26 cellular contexts compared by ENCODE assay signal in the genomic region with DNA sequence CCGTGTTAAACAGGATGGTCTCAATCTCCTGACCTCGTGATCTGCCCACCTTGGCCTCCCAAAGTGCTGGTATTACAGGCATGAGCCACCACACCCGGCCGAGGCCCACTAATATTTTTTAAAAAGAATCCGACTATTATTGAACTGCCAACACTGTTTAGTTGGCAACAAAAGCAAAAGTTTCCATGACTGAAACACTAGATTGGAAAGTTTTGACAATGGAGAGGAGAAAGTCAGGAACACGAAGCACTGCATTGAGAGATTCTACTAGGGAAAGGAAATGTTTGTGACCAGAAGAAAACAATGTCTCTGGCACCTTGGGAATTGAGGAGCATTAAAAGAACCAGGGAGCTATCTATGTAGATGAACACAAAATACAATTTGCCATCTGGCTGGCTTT. TPM values are rescaled to one million over a fixed set of nuclear protein-coding genes. Genes with fewer than 3 reads are reported as not detected.
"Had no signal": no experiment of that assay in that cellular context is flagged by ENCODE, and none has a peak within 500 bp of the region (broad histone marks: within the 10 kb centered on the region; RNA-seq: fewer than 3 reads in every experiment).

No MANE protein-coding gene starts in this region.

- H3K79me2 ChIP-seq: hepatocyte had no signal

- H3K27me3 ChIP-seq: colonic mucosa, dorsolateral prefrontal cortex, esophagus muscularis mucosa, esophagus squamous epithelium, foreskin keratinocyte, gastrocnemius medialis, gastroesophageal sphincter, heart left ventricle, heart right ventricle, hepatocyte had no signal

- H3K9me3 Mint-ChIP-seq: dendritic cell treated with granulocyte-macrophage colony-stimulating factor and Interleukin-4, amounts not matched to agents 40 ng/mL and 50 ng/mL, for 4 days; effector memory CD8-positive, alpha-beta T cell; endodermal cell had no signal

- H3K4me1 ChIP-seq: colonic mucosa, foreskin keratinocyte, gastrocnemius medialis had no signal

- H3K27me3 Mint-ChIP-seq: dendritic cell treated with granulocyte-macrophage colony-stimulating factor and Interleukin-4, amounts not matched to agents 40 ng/mL and 50 ng/mL, for 4 days; effector memory CD8-positive, alpha-beta T cell had no signal

- DNase-seq: colonic mucosa; cortex of kidney; dermis blood vessel endothelial cell; dorsolateral prefrontal cortex; effector CD4-positive, alpha-beta T cell; effector CD8-positive, alpha-beta T cell; effector memory CD4-positive, alpha-beta T cell; effector memory CD8-positive, alpha-beta T cell; endodermal cell; erythroblast; esophagus squamous epithelium; foreskin fibroblast; foreskin keratinocyte; foreskin melanocyte; gastrocnemius medialis; glutamatergic neuron; head of caudate nucleus; heart left ventricle; heart right ventricle had no signal

- ATAC-seq: effector memory CD8-positive, alpha-beta T cell; esophagus mucosa; foreskin keratinocyte; gastrocnemius medialis; gastroesophageal sphincter; heart left ventricle; heart right ventricle had no signal

- H2AFZ ChIP-seq: hepatocyte had no signal

- H3K27ac Mint-ChIP-seq: dendritic cell treated with granulocyte-macrophage colony-stimulating factor and Interleukin-4, amounts not matched to agents 40 ng/mL and 50 ng/mL, for 4 days; effector memory CD8-positive, alpha-beta T cell; endodermal cell had no signal

- H3K4me3 Mint-ChIP-seq: dendritic cell treated with granulocyte-macrophage colony-stimulating factor and Interleukin-4, amounts not matched to agents 40 ng/mL and 50 ng/mL, for 4 days; effector memory CD8-positive, alpha-beta T cell; endodermal cell had no signal

- H3K4me2 ChIP-seq: hepatocyte had no signal

- H3K4me3 ChIP-seq: colonic mucosa, coronary artery, dorsolateral prefrontal cortex, esophagus muscularis mucosa, esophagus squamous epithelium, gastrocnemius medialis, gastroesophageal sphincter, heart left ventricle, heart right ventricle, hepatocyte had no signal

- H3K27ac ChIP-seq: colonic mucosa, coronary artery, dorsolateral prefrontal cortex, epithelial cell of prostate, esophagus muscularis mucosa, esophagus squamous epithelium, foreskin keratinocyte, gastrocnemius medialis, gastroesophageal sphincter, heart left ventricle, heart right ventricle, hepatocyte had no signal

- H3K9me3 ChIP-seq: colonic mucosa, esophagus muscularis mucosa, esophagus squamous epithelium, gastrocnemius medialis, gastroesophageal sphincter, heart left ventricle, heart right ventricle had no signal

- H3K36me3 ChIP-seq: colonic mucosa, esophagus muscularis mucosa, esophagus squamous epithelium, gastrocnemius medialis, gastroesophageal sphincter, heart left ventricle, heart right ventricle had no signal

RNA-seq across cellular contexts. Expression of a gene that starts 13.7 kb away (rescaled TPM):
- total RNA-seq: foreskin keratinocyte had no signal
